Comparison of ENCODE assay signal across 21 cellular contexts in genomic region chr22:19866665-19867009, GRCh38.
"Had no signal": no experiment of that assay in that cellular context is flagged by ENCODE, and none has a peak within 500 bp of the region (broad histone marks: within the 10 kb centered on the region; RNA-seq: fewer than 3 reads in every experiment).

No MANE protein-coding gene starts in this region.

- H3K27me3 ChIP-seq: colonic mucosa, dorsolateral prefrontal cortex, esophagus muscularis mucosa, foreskin keratinocyte, gastroesophageal sphincter, heart right ventricle, left lung had no signal

- H3K36me3 ChIP-seq: colonic mucosa, esophagus muscularis mucosa, gastroesophageal sphincter, heart right ventricle, left lung, lower lobe of right lung had no signal

- FAIRE-seq: islet of Langerhans, keratinocyte had no signal

- DNase-seq: colonic mucosa; cortex of kidney; dermis blood vessel endothelial cell; effector CD4-positive, alpha-beta T cell; effector memory CD4-positive, alpha-beta T cell; foreskin keratinocyte; glutamatergic neuron; heart right ventricle; hippocampal formation; left cardiac atrium; mesenchymal stem cell; mucosa of descending colon; naive B cell; naive thymus-derived CD8-positive, alpha-beta T cell had no signal

- H3K4me1 ChIP-seq: colonic mucosa, gastroesophageal sphincter, heart right ventricle, left lung, lower lobe of right lung had no signal

- H3K9me3 ChIP-seq: colonic mucosa, esophagus muscularis mucosa, gastroesophageal sphincter, heart right ventricle, left lung, lower lobe of right lung, mucosa of descending colon had no signal

- H3K4me3 ChIP-seq: colonic mucosa, dorsolateral prefrontal cortex, esophagus muscularis mucosa, gastroesophageal sphincter, heart right ventricle, left lung, lower lobe of right lung, mucosa of descending colon had no signal
